ENCODE assay signal across 3 cellular contexts in the genomic region with DNA sequence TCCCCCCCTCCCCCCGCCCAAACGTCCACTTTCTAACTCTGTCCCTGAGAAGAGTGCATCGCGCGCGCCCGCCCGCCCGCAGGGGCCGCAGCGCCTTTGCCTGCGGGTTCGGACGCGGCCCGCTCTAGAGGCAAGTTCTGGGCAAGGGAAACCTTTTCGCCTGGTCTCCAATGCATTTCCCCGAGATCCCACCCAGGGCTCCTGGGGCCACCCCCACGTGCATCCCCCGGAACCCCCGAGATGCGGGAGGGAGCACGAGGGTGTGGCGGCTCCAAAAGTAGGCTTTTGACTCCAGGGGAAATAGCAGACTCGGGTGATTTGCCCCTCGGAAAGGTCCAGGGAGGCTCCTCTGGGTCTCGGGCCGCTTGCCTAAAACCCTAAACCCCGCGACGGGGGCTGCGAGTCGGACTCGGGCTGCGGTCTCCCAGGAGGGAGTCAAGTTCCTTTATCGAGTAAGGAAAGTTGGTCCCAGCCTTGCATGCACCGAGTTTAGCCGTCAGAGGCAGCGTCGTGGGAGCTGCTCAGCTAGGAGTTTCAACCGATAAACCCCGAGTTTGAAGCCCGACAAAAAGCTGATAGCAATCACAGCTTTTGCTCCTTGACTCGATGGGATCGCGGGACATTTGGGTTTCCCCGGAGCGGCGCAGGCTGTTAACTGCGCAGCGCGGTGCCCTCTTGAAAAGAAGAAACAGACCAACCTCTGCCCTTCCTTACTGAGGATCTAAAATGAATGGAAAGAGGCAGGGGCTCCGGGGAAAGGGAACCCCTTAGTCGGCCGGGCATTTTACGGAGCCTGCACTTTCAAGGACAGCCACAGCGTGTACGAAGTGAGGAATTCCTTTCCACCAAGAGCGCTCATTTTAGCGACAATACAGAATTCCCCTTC.
A peak's percentile ranks its signal among the peaks of the same experiment; 100 is the strongest.
TF ChIP-seq lines count a peak whose summit lies in the region.

No MANE protein-coding gene starts in this region.

TF ChIP-seq in A549, 52 proteins besides CTCF, POLR2A, EP300 and RAD21 (continued from another document):
- TF ChIP-seq CHD4 (IDR thresholded peaks at IDR 0.05; ENCODE audit: borderline replicate concordance) (no peak), TP53 (CRISPR knock-in tag; IDR thresholded peaks at IDR 0.05) (no peak), NPAS2 (CRISPR knock-in tag; IDR thresholded peaks at IDR 0.05; ENCODE audit: borderline replicate concordance) (no peak), EHF (CRISPR knock-in tag; IDR thresholded peaks at IDR 0.05) (no peak), KDM1A (IDR thresholded peaks at IDR 0.05; ENCODE audit: low read depth) (no peak), MAZ (IDR thresholded peaks at IDR 0.05; ENCODE audit: borderline replicate concordance, low read depth, low read length) (no peak), CHD2 (IDR thresholded peaks at IDR 0.05; ENCODE audit: low read length, partially characterized antibody) (no peak), RARB (CRISPR knock-in tag; IDR thresholded peaks at IDR 0.05) (no peak), JUNB (IDR thresholded peaks at IDR 0.05) (no peak), GATA3 (IDR thresholded peaks at IDR 0.05; ENCODE audit: borderline replicate concordance) (no peak), MYC (IDR thresholded peaks at IDR 0.05; ENCODE audit: borderline replicate concordance, low read length) (no peak), BHLHE40 (IDR thresholded peaks at IDR 0.05; ENCODE audit: low read depth, low read length) (no peak)
- TF ChIP-seq, protein P1, sequence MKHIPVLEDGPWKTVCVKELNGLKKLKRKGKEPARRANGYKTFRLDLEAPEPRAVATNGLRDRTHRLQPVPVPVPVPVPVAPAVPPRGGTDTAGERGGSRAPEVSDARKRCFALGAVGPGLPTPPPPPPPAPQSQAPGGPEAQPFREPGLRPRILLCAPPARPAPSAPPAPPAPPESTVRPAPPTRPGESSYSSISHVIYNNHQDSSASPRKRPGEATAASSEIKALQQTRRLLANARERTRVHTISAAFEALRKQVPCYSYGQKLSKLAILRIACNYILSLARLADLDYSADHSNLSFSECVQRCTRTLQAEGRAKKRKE (CRISPR knock-in tag; IDR thresholded peaks at IDR 0.05; ENCODE audit: low read depth) = no peak
- TF ChIP-seq, protein P2, sequence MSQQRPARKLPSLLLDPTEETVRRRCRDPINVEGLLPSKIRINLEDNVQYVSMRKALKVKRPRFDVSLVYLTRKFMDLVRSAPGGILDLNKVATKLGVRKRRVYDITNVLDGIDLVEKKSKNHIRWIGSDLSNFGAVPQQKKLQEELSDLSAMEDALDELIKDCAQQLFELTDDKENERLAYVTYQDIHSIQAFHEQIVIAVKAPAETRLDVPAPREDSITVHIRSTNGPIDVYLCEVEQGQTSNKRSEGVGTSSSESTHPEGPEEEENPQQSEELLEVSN (IDR thresholded peaks at IDR 0.05; ENCODE audit: borderline replicate concordance, low read depth) = no peak
- TF ChIP-seq, protein P3, sequence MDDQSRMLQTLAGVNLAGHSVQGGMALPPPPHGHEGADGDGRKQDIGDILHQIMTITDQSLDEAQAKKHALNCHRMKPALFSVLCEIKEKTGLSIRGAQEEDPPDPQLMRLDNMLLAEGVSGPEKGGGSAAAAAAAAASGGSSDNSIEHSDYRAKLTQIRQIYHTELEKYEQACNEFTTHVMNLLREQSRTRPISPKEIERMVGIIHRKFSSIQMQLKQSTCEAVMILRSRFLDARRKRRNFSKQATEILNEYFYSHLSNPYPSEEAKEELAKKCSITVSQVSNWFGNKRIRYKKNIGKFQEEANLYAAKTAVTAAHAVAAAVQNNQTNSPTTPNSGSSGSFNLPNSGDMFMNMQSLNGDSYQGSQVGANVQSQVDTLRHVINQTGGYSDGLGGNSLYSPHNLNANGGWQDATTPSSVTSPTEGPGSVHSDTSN (IDR thresholded peaks at IDR 0.05) = no peak
- TF ChIP-seq, protein P4, sequence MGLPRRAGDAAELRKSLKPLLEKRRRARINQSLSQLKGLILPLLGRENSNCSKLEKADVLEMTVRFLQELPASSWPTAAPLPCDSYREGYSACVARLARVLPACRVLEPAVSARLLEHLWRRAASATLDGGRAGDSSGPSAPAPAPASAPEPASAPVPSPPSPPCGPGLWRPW (IDR thresholded peaks at IDR 0.05) = no peak

TF ChIP-seq in IMR-90, 13 proteins besides CTCF, POLR2A, EP300 and RAD21 (continued from another document):
- TF ChIP-seq SMC3 (IDR thresholded peaks at IDR 0.05; ENCODE audit: low read depth, low read length) = peak; percentile 1; the same call in 1 of the 2 replicates

TF ChIP-seq in HEK293T, 16 proteins besides CTCF, POLR2A, EP300 and RAD21:
- TF ChIP-seq, protein P5, sequence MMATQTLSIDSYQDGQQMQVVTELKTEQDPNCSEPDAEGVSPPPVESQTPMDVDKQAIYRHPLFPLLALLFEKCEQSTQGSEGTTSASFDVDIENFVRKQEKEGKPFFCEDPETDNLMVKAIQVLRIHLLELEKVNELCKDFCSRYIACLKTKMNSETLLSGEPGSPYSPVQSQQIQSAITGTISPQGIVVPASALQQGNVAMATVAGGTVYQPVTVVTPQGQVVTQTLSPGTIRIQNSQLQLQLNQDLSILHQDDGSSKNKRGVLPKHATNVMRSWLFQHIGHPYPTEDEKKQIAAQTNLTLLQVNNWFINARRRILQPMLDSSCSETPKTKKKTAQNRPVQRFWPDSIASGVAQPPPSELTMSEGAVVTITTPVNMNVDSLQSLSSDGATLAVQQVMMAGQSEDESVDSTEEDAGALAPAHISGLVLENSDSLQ (IDR thresholded peaks at IDR 0.05) = no peak
- TF ChIP-seq FOXM1 (IDR thresholded peaks at IDR 0.05; ENCODE audit: borderline replicate concordance) (no peak), ARNT (IDR thresholded peaks at IDR 0.05) (no peak), FOXK2 (IDR thresholded peaks at IDR 0.05) (no peak), HDGF (IDR thresholded peaks at IDR 0.05; ENCODE audit: borderline replicate concordance) (no peak), L3MBTL2 (conservative IDR thresholded peaks at IDR 0.05) (no peak), LEF1 (IDR thresholded peaks at IDR 0.05; ENCODE audit: borderline replicate concordance) (no peak), ELF4 (IDR thresholded peaks at IDR 0.05) (no peak), SP1 (IDR thresholded peaks at IDR 0.05) (no peak), SUZ12 (IDR thresholded peaks at IDR 0.05) (no peak), BHLHE40 (IDR thresholded peaks at IDR 0.05; ENCODE audit: borderline replicate concordance) (no peak), TARDBP (IDR thresholded peaks at IDR 0.05) (no peak), NFRKB (IDR thresholded peaks at IDR 0.05) (no peak), FOXA1 (IDR thresholded peaks at IDR 0.05) (no peak), CTBP1 (IDR thresholded peaks at IDR 0.05; ENCODE audit: borderline replicate concordance) (no peak)
TF ChIP-seq in HEK293T: peak in this region for 0.
